13 cellular contexts compared by ENCODE assay signal in the genomic region with DNA sequence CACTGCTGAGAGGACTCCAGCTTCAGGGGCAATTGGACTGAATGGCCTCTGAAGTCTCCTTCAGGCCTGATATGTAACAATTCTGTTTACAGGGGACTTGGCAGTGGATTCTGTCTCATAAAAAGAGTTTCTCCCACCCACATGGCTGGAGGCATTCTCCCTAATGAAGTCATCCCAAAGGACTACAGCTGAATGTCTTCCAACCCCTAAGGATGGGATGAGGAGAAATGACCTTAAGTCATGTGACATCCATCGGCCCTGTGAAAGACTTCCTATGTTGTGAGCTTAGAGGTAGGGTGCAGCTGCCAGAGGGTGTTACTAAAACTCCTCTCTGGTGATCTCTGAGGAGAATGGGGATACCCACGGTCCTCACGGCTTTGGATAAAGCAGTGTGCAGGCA. TPM values are rescaled to one million over a fixed set of nuclear protein-coding genes. Genes with fewer than 3 reads are reported as not detected.
A peak's percentile ranks its signal among the peaks of the same experiment; 100 is the strongest.
DNase-seq lines count a peak whose midpoint lies in the region; ATAC-seq and TF ChIP-seq lines count a peak whose summit lies in the region.
"Had no signal": no experiment of that assay in that cellular context is flagged by ENCODE, and none has a peak within 500 bp of the region (broad histone marks: within the 10 kb centered on the region; RNA-seq: fewer than 3 reads in every experiment).

No MANE protein-coding gene starts in this region.

- H3K79me1 ChIP-seq in mesenchymal stem cell (replicated peaks; ENCODE audit: low read length, poor library complexity, severe bottlenecking) (no peaks in the 10 kb centered on the region), neuronal stem cell (ENCODE audit: low read depth, low read length) (no peaks in the 10 kb centered on the region)

- H3K4me3 ChIP-seq in mesenchymal stem cell (ENCODE audit: insufficient read depth in 1 of 2, low read depth in 1 of 2, low read length in 2 of 2) (no peak overlapping the region), transverse colon (no peak overlapping the region), neuronal stem cell (ENCODE audit: low read length in 2 of 2) (no peak overlapping the region)
- H3K4me3 ChIP-seq: GM12878 had no signal

- H3K14ac ChIP-seq in mesenchymal stem cell (ENCODE audit: low read length in 2 of 2) (no peak overlapping the region), neuronal stem cell (ENCODE audit: low read length) (no peak overlapping the region)

- no peak overlapping the region for H3K23ac ChIP-seq in mesenchymal stem cell (ENCODE audit: low read length in 2 of 2)
- no peak overlapping the region for H3K23ac ChIP-seq in neuronal stem cell (ENCODE audit: low read depth, low read length, poor library complexity)

- TF ChIP-seq CTCF in transverse colon (IDR thresholded peaks at IDR 0.05): no peak

- DNase-seq in HCEC 1CT (peak; percentile 38), dedifferentiated amniotic fluid mesenchymal stem cell (ENCODE audit: extremely low spot score) (peak; percentile 21), mesenchymal stem cell (no peak), transverse colon (no peak), hepatic stellate cell (ENCODE audit: low spot score) (no peak), neuronal stem cell (ENCODE audit: low spot score) (no peak), D341Med (ENCODE audit: low spot score) (no peak)
- DNase-seq: activated CD8-positive, alpha-beta memory T cell treated with anti-CD3 and anti-CD28 coated beads, Interleukin-2, amount 50 U/mL, for 48 hours; Caco-2; effector memory CD8-positive, alpha-beta T cell; MM.1S had no signal

- H2AK5ac ChIP-seq in mesenchymal stem cell (ENCODE audit: low read length, severe bottlenecking): peak overlapping the region; percentile 85
- H2AK5ac ChIP-seq in neuronal stem cell (ENCODE audit: low read depth, low read length): no peak overlapping the region

- H3K36me3 ChIP-seq in mesenchymal stem cell (ENCODE audit: control insufficient read depth in 1 of 2, insufficient read depth in 2 of 2, low read depth in 1 of 2, low read length in 2 of 2) (no peaks in the 10 kb centered on the region), transverse colon (no peaks in the 10 kb centered on the region), neuronal stem cell (replicated peaks in 1 of 2; ENCODE audit: control insufficient read depth in 2 of 2, insufficient read depth in 2 of 2, low read length in 2 of 2) (no peaks in the 10 kb centered on the region)

- in situ Hi-C loops in transverse colon (cut with MboI; ENCODE audit: low pct_ligation_motif_present in 1 of 4, low pct_unique_long_range_greater_than_20kb in 1 of 4, low sequenced_read_pairs in 3 of 4): no loop called here

- intact Hi-C loops in transverse colon (cut with DNase I; ENCODE audit: low total_unique reads): no loop called here

- H3K4me2 ChIP-seq in mesenchymal stem cell (ENCODE audit: low read length, poor library complexity, severe bottlenecking): no peak overlapping the region
- no peak overlapping the region for H3K4me2 ChIP-seq in neuronal stem cell (ENCODE audit: insufficient read depth, low read length, poor library complexity, severe bottlenecking)

- H3K9ac ChIP-seq in mesenchymal stem cell (ENCODE audit: low read length) (peak overlapping the region; percentile 85), neuronal stem cell (ENCODE audit: low read depth, low read length, poor library complexity) (no peak overlapping the region)

- H2AFZ ChIP-seq in mesenchymal stem cell (ENCODE audit: low read depth, low read length) (no peak overlapping the region), neuronal stem cell (ENCODE audit: low read length) (no peak overlapping the region)

- no peak for TF ChIP-seq EP300 in transverse colon (IDR thresholded peaks at IDR 0.05; ENCODE audit: low read depth)

- H2BK120ac ChIP-seq in mesenchymal stem cell (ENCODE audit: low read depth, low read length) (no peak overlapping the region), neuronal stem cell (ENCODE audit: low read depth, low read length) (no peak overlapping the region)

- H3K4me1 ChIP-seq in mesenchymal stem cell (ENCODE audit: control insufficient read depth, insufficient read depth, low read depth, low read length): peaks cover 11% of the 10 kb centered on the region
- peaks cover 6 to 34% (median 12%) of the 10 kb centered on the region in 4 donors for H3K4me1 ChIP-seq in transverse colon
- H3K4me1 ChIP-seq in neuronal stem cell (ENCODE audit: control insufficient read depth in 2 of 2, insufficient read depth in 1 of 2, low read depth in 1 of 2, low read length in 2 of 2): peaks cover 2 to 11% of the 10 kb centered on the region in 2 donors
- H3K4me1 ChIP-seq: Caco-2 had no signal

- H2BK5ac ChIP-seq in mesenchymal stem cell (ENCODE audit: low read depth, low read length, poor library complexity, severe bottlenecking): peak overlapping the region; percentile 33
- H2BK5ac ChIP-seq in neuronal stem cell (ENCODE audit: low read length): no peak overlapping the region

- no peaks in the 10 kb centered on the region for H3K9me3 ChIP-seq in mesenchymal stem cell (ENCODE audit: control insufficient read depth, low read length)
- no peaks in the 10 kb centered on the region for H3K9me3 ChIP-seq in transverse colon
- H3K9me3 ChIP-seq in neuronal stem cell (replicated peaks in 1 of 2; ENCODE audit: control insufficient read depth in 2 of 2, insufficient read depth in 1 of 2, low read depth in 1 of 2, low read length in 2 of 2): peaks cover 0 to 2% of the 10 kb centered on the region in 2 donors
- H3K9me3 ChIP-seq: Caco-2 had no signal

- peak overlapping the region; percentile 97 for H3K27ac ChIP-seq in mesenchymal stem cell (ENCODE audit: low read length, poor library complexity, severe bottlenecking)
- peak overlapping the region; percentile 47 to 74 (median 68) for H3K27ac ChIP-seq in transverse colon
- no peak overlapping the region for H3K27ac ChIP-seq in neuronal stem cell (replicated peaks; ENCODE audit: low read length)

- H3K18ac ChIP-seq in mesenchymal stem cell (ENCODE audit: low read depth in 1 of 2, low read length in 2 of 2) (no peak overlapping the region), neuronal stem cell (ENCODE audit: low read length) (no peak overlapping the region)

- no peak for ATAC-seq in GM19395 (IDR thresholded peaks at IDR 0.05; ENCODE audit: unreplicated experiment)
- ATAC-seq: effector memory CD8-positive, alpha-beta T cell; GM12878 had no signal

- no peak overlapping the region for H4K8ac ChIP-seq in mesenchymal stem cell (ENCODE audit: low read length)
- no peak overlapping the region for H4K8ac ChIP-seq in neuronal stem cell (ENCODE audit: low read depth, low read length)

- no peak overlapping the region for H4K91ac ChIP-seq in mesenchymal stem cell (ENCODE audit: low read length)
- H4K91ac ChIP-seq in neuronal stem cell (ENCODE audit: low read depth, low read length, poor library complexity): no peak overlapping the region

- H2BK15ac ChIP-seq in mesenchymal stem cell (ENCODE audit: low read depth, poor library complexity, severe bottlenecking) (no peak overlapping the region), neuronal stem cell (ENCODE audit: low read length) (no peak overlapping the region)

- H2BK12ac ChIP-seq in mesenchymal stem cell (ENCODE audit: low read length in 2 of 2) (no peak overlapping the region), neuronal stem cell (ENCODE audit: low read length) (no peak overlapping the region)

- no peak overlapping the region for H3K4ac ChIP-seq in mesenchymal stem cell (ENCODE audit: low read depth in 1 of 2, low read length in 2 of 2)
- no peak overlapping the region for H3K4ac ChIP-seq in neuronal stem cell (ENCODE audit: low read length)

- H3K27me3 ChIP-seq in mesenchymal stem cell (ENCODE audit: control insufficient read depth in 1 of 2, insufficient read depth in 1 of 2, low read length in 2 of 2) (no peaks in the 10 kb centered on the region), transverse colon (no peaks in the 10 kb centered on the region), neuronal stem cell (ENCODE audit: control insufficient read depth in 3 of 3, insufficient read depth in 3 of 3, low read depth in 1 of 3, low read length in 3 of 3) (no peaks in the 10 kb centered on the region)

- TF ChIP-seq POLR2A in transverse colon (IDR thresholded peaks at IDR 0.05): no peak

- 96% methylated on average over 3 of the region's 3 CpGs for WGBS in mesenchymal stem cell
- 57 to 82% methylated on average over 3 of the region's 3 CpGs for WGBS in transverse colon (ENCODE audit: low coverage in 1 of 2), 2 donors
- no CpG with 5 or more reads among the region's 3 CpGs for WGBS in neuronal stem cell (ENCODE audit: extremely low coverage in 2 of 2, insufficient read length in 2 of 2, insufficient replicate concordance in 1 of 2), 2 donors

RNA-seq across cellular contexts. Expression of a gene that starts 27.0 kb away (rescaled TPM):
- not detected for polyA plus RNA-seq in mesenchymal stem cell (2013, experiment 1 of 2)
- not detected for polyA plus RNA-seq in mesenchymal stem cell (2013, experiment 2 of 2)
- not detected for total RNA-seq in transverse colon
- polyA plus RNA-seq in neuronal stem cell (2013, experiment 1 of 2): 0.04 TPM
- polyA plus RNA-seq in neuronal stem cell (2013, experiment 2 of 2): 0.03 TPM

Comparison
In these comparisons a context has a peak if more than half of its experiments do, and no peak if none do; other contexts are left out.
1. DNase-seq: peak in HCEC 1CT (single experiment) and dedifferentiated amniotic fluid mesenchymal stem cell (single experiment); none in mesenchymal stem cell (single experiment), transverse colon (single experiment), hepatic stellate cell (single experiment), neuronal stem cell (single experiment) and D341Med (single experiment).